Comparison of ENCODE assay signal across 10 cellular contexts in the genomic region with DNA sequence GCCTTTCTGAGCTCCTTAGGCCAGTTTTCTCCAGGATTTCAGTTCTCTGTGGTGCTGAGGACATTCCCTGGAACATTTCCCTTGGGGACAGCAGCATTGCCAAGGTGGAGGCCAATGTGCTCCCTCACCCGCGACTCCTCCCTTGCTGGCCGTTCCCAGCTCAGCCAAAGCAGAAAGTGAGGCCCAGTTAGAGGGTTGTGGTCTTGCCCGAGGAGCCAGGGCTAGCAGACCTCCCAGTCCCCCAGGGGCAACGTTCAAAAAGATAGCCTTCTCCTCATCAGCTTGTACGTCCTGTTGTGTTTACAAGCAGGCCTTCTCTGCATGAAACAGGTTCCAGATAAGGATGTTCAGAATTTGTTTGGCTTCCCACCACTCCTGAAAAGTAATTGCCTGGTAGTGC.
A peak's percentile ranks its signal among the peaks of the same experiment; 100 is the strongest.
DNase-seq lines count a peak whose midpoint lies in the region; ATAC-seq, FAIRE-seq and TF ChIP-seq lines count a peak whose summit lies in the region.
"Had no signal": no experiment of that assay in that cellular context is flagged by ENCODE, and none has a peak within 500 bp of the region (broad histone marks: within the 10 kb centered on the region; RNA-seq: fewer than 3 reads in every experiment).

No MANE protein-coding gene starts in this region.

- no peaks in the 10 kb centered on the region for H4K20me1 ChIP-seq in keratinocyte (ENCODE audit: control insufficient read depth, extremely low read depth, insufficient read depth, low read length)

- H3K27ac ChIP-seq in keratinocyte (ENCODE audit: control insufficient read depth, insufficient read depth, low read length) (peak overlapping the region; percentile 92), temporal lobe (ENCODE audit: low read depth, low read length) (peak overlapping the region; percentile 87)

- FAIRE-seq in keratinocyte (lab: Jason Lieb, UNC) (no peak), urothelium cell line (lab: Jason Lieb, UNC) (no peak)

- no peak overlapping the region for H3K4me3 ChIP-seq in keratinocyte (ENCODE audit: control insufficient read depth in 2 of 3, extremely low read depth in 1 of 3, insufficient read depth in 2 of 3, low read depth in 1 of 3, low read length in 3 of 3)

- H2AFZ ChIP-seq in keratinocyte (ENCODE audit: control insufficient read depth, low read length): no peak overlapping the region

- no peak overlapping the region for H3K4me3 Mint-ChIP-seq in activated T-helper 17 cell treated with anti-CD3 and anti-CD28 coated beads, Interleukin-2, amount 50 U/mL, for 72 hours
- no peak overlapping the region for H3K4me3 Mint-ChIP-seq in activated naive CD8-positive, alpha-beta T cell treated with anti-CD3 and anti-CD28 coated beads for 36 hours

- H3K4me1 Mint-ChIP-seq in activated T-helper 17 cell treated with anti-CD3 and anti-CD28 coated beads, Interleukin-2, amount 50 U/mL, for 72 hours: peaks cover 5% of the 10 kb centered on the region
- H3K4me1 Mint-ChIP-seq in activated naive CD8-positive, alpha-beta T cell treated with anti-CD3 and anti-CD28 coated beads for 36 hours: peaks cover 25% of the 10 kb centered on the region

- no peaks in the 10 kb centered on the region for H3K36me3 Mint-ChIP-seq in activated T-helper 17 cell treated with anti-CD3 and anti-CD28 coated beads, Interleukin-2, amount 50 U/mL, for 72 hours (ENCODE audit: low read depth)
- H3K36me3 Mint-ChIP-seq in activated naive CD8-positive, alpha-beta T cell treated with anti-CD3 and anti-CD28 coated beads for 36 hours: peaks cover 1% of the 10 kb centered on the region

- H3K9ac ChIP-seq in keratinocyte (ENCODE audit: control insufficient read depth, extremely low read depth, insufficient read depth, low read length): peak overlapping the region; percentile 74

- no peak for TF ChIP-seq CTCF in keratinocyte (optimal IDR thresholded peaks at IDR 0.05 in 1 of 3, IDR thresholded peaks at IDR 0.05 in 1 of 3, conservative IDR thresholded peaks at IDR 0.05 in 1 of 3; ENCODE audit: extremely low read depth in 1 of 3, insufficient read depth in 2 of 3, low read length in 3 of 3)

- H3K9me3 Mint-ChIP-seq in activated T-helper 17 cell treated with anti-CD3 and anti-CD28 coated beads, Interleukin-2, amount 50 U/mL, for 72 hours: no peaks in the 10 kb centered on the region
- H3K9me3 Mint-ChIP-seq in activated naive CD8-positive, alpha-beta T cell treated with anti-CD3 and anti-CD28 coated beads for 36 hours: no peaks in the 10 kb centered on the region

- H3K27me3 Mint-ChIP-seq in activated T-helper 17 cell treated with anti-CD3 and anti-CD28 coated beads, Interleukin-2, amount 50 U/mL, for 72 hours: peaks cover 3% of the 10 kb centered on the region
- H3K27me3 Mint-ChIP-seq in activated naive CD8-positive, alpha-beta T cell treated with anti-CD3 and anti-CD28 coated beads for 36 hours: no peaks in the 10 kb centered on the region

- dilution Hi-C loops in keratinocyte (cut with MboI; ENCODE audit: extremely low pct_ligation_motif_present, low sequenced_read_pairs): no loop called here

- H3K79me2 ChIP-seq in keratinocyte (ENCODE audit: control insufficient read depth, insufficient read depth, low read length): no peaks in the 10 kb centered on the region

- peak overlapping the region; percentile 62 for H3K27ac Mint-ChIP-seq in activated T-helper 17 cell treated with anti-CD3 and anti-CD28 coated beads, Interleukin-2, amount 50 U/mL, for 72 hours
- H3K27ac Mint-ChIP-seq in activated naive CD8-positive, alpha-beta T cell treated with anti-CD3 and anti-CD28 coated beads for 36 hours: no peak overlapping the region

- H3K36me3 ChIP-seq in keratinocyte (ENCODE audit: control insufficient read depth in 2 of 2, extremely low read depth in 1 of 2, insufficient read depth in 2 of 2, low read length in 2 of 2): no peaks in the 10 kb centered on the region

- H3K4me1 ChIP-seq in keratinocyte (ENCODE audit: control insufficient read depth, extremely low read depth, insufficient read depth, low read length): peaks cover 50% of the 10 kb centered on the region

- peak; percentile 33 for DNase-seq in HEK293T (ENCODE audit: extremely low spot score)
- DNase-seq in keratinocyte (ENCODE audit: low read depth, low spot score): no peak
- no peak for DNase-seq in activated naive CD8-positive, alpha-beta T cell treated with anti-CD3 and anti-CD28 coated beads for 36 hours
- no peak for DNase-seq in urothelium cell line (ENCODE audit: low spot score)
- DNase-seq in COLO668 (lab: John Stamatoyannopoulos, UW; ENCODE audit: unreplicated experiment): no peak
- DNase-seq: activated CD8-positive, alpha-beta memory T cell treated with anti-CD3 and anti-CD28 coated beads, Interleukin-2, amount 50 U/mL, for 48 hours; central memory CD4-positive, alpha-beta T cell had no signal

- no peaks in the 10 kb centered on the region for H3K27me3 ChIP-seq in keratinocyte (ENCODE audit: control insufficient read depth, extremely low read depth, insufficient read depth, low read length)

- no peaks in the 10 kb centered on the region for H3K9me3 ChIP-seq in keratinocyte (ENCODE audit: control insufficient read depth, low read depth, low read length)

- no peak for ATAC-seq in activated T-helper 17 cell treated with anti-CD3 and anti-CD28 coated beads, Interleukin-2, amount 50 U/mL, for 72 hours (replicated peaks)
- no peak for ATAC-seq in HG02973 (IDR thresholded peaks at IDR 0.05; ENCODE audit: unreplicated experiment)

- CTCF ChIA-PET in HEK293T (lab: Yijun Ruan, JAX): interaction anchor here (0.7 to 1.6 kb wide), 6 partner anchors 9 to 159 kb away, joined by 3 to 7 read pairs (median 4); no protein-coding TSS in a partner anchor

- H3K4me2 ChIP-seq in keratinocyte (ENCODE audit: control insufficient read depth, extremely low read depth, insufficient read depth, low read depth, low read length): peak overlapping the region; percentile 76

- POLR2A ChIA-PET in HEK293T (lab: Yijun Ruan, JAX): interaction anchor here (1.3 to 2.4 kb wide), 2 partner anchors 25 to 151 kb away, joined by 5 to 32 read pairs; a partner anchor contains a TSS

- H3K9me1 ChIP-seq in keratinocyte (ENCODE audit: control insufficient read depth, extremely low read depth, insufficient read depth, low read length): no peaks in the 10 kb centered on the region

TF ChIP-seq in HEK293T, 16 proteins besides CTCF, POLR2A, EP300 and RAD21:
- TF ChIP-seq LEF1 (IDR thresholded peaks at IDR 0.05; ENCODE audit: borderline replicate concordance) (peak; percentile 38; the same call in 1 of the 2 replicates), FOXM1 (IDR thresholded peaks at IDR 0.05; ENCODE audit: borderline replicate concordance) (no peak), NFRKB (IDR thresholded peaks at IDR 0.05) (no peak), ARNT (IDR thresholded peaks at IDR 0.05) (no peak)
